ENCODE assay signal across 15 cellular contexts in the genomic region with DNA sequence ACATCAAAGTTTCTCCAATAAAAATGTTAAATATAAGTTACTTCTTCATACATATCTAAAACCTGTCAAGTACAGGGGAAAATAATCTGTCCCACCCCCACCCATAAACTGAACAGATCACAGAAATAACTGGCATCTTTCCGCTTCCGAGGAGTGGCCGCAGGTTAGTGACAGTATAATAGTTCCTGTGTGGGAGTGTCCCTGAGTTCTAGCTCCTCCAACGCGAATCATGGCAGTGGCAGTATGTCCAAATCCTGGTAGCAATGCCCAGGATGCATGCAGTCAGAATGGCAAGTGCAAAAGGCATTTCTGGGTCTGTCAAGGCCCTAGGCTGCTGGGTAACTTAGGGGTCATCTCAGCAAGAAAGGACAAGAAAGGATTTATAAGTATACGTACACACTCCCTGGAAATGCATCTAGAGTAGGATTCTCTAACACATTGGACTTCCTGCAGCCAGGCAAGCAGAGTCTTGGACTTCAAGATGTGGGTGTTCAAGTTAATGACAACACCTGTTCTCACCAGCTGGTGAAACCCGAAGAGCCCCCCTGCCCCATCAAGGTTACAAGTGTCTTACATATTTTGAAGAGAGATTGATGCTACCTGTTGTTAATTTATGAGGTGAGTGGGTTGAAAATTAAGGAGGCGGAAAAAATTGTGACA.
DNase-seq lines count a peak whose midpoint lies in the region; FAIRE-seq and TF ChIP-seq lines count a peak whose summit lies in the region.
"Had no signal": no experiment of that assay in that cellular context is flagged by ENCODE, and none has a peak within 500 bp of the region (broad histone marks: within the 10 kb centered on the region; RNA-seq: fewer than 3 reads in every experiment).

No MANE protein-coding gene starts in this region.

- H3K9ac ChIP-seq in mammary epithelial cell (ENCODE audit: insufficient read depth, low read length) (no peak overlapping the region), astrocyte (ENCODE audit: low read length) (peak overlapping the region; percentile 91)

- H3K27me3 Mint-ChIP-seq in MCF 10A (ENCODE audit: insufficient read depth, unreplicated experiment) (no peaks in the 10 kb centered on the region), astrocyte (ENCODE audit: low read depth, unreplicated experiment) (no peaks in the 10 kb centered on the region), type B pancreatic cell (no peaks in the 10 kb centered on the region)

- no peak overlapping the region for H3K4me2 ChIP-seq in mammary epithelial cell (ENCODE audit: insufficient read depth, low read depth, low read length)
- peak overlapping the region; percentile 87 for H3K4me2 ChIP-seq in astrocyte (ENCODE audit: low read length)

- no peaks in the 10 kb centered on the region for H3K27me3 ChIP-seq in mammary epithelial cell (ENCODE audit: insufficient read depth, low read length)
- no peaks in the 10 kb centered on the region for H3K27me3 ChIP-seq in astrocyte (ENCODE audit: insufficient read depth, low read length)
- H3K27me3 ChIP-seq in muscle layer of duodenum (ENCODE audit: low read depth, low read length), result no peaks in the 10 kb centered on the region
- H3K27me3 ChIP-seq: neutrophil had no signal

- H3K4me3 Mint-ChIP-seq in MCF 10A (ENCODE audit: unreplicated experiment), result no peak overlapping the region
- H3K4me3 Mint-ChIP-seq in astrocyte (ENCODE audit: unreplicated experiment), result peak overlapping the region; percentile 77
- H3K4me3 Mint-ChIP-seq in type B pancreatic cell, result peak overlapping the region; percentile 10
- H3K4me3 Mint-ChIP-seq: activated T-cell treated with anti-CD3 and anti-CD28 coated beads, Interleukin-2, amount 50 U/mL, for 72 hours had no signal

- CTCF ChIA-PET in MCF 10A (lab: Yijun Ruan, JAX), result interaction anchor here (0.5 to 9.2 kb wide), 9 partner anchors 12 to 1249 kb away, joined by 3 to 128 read pairs (median 4); a partner anchor contains a TSS
- CTCF ChIA-PET in mammary epithelial cell (lab: Charles Lee; ENCODE audit: low non-redundant PET), result no interaction called here

- H3K36me3 Mint-ChIP-seq in MCF 10A (ENCODE audit: insufficient read depth, unreplicated experiment), result no peaks in the 10 kb centered on the region
- H3K36me3 Mint-ChIP-seq in astrocyte (ENCODE audit: low read depth, unreplicated experiment), result peaks cover 5% of the 10 kb centered on the region
- H3K36me3 Mint-ChIP-seq in type B pancreatic cell, result peaks cover 3% of the 10 kb centered on the region

- no peak for TF ChIP-seq CTCF in MCF 10A (IDR thresholded peaks at IDR 0.05; ENCODE audit: unreplicated experiment)
- no peak for TF ChIP-seq CTCF in mammary epithelial cell (conservative IDR thresholded peaks at IDR 0.05 in 1 of 2, IDR thresholded peaks at IDR 0.05 in 1 of 2; ENCODE audit: extremely low read depth in 1 of 2, insufficient read depth in 1 of 2, low read depth in 1 of 2, low read length in 2 of 2)
- no peak for TF ChIP-seq CTCF in astrocyte (IDR thresholded peaks at IDR 0.05; ENCODE audit: insufficient read depth, low read depth, low read length)
- no peak for TF ChIP-seq CTCF in type B pancreatic cell (conservative IDR thresholded peaks at IDR 0.05)

- H3K9me3 Mint-ChIP-seq in MCF 10A (ENCODE audit: unreplicated experiment) (peaks cover 7% of the 10 kb centered on the region), astrocyte (ENCODE audit: unreplicated experiment) (peaks cover 4% of the 10 kb centered on the region), type B pancreatic cell (peaks cover 7% of the 10 kb centered on the region)

- 86% methylated on average over 8 of the region's 8 CpGs for WGBS in mammary epithelial cell (ENCODE audit: low coverage, missing lambda C conversion rate)

- POLR2A ChIA-PET in MCF 10A (lab: Yijun Ruan, JAX), result interaction anchor here (0.7 to 1.2 kb wide), 2 partner anchors 99 to 103 kb away, joined by 3 read pairs; no protein-coding TSS in a partner anchor

- H3K27ac ChIP-seq in mammary epithelial cell (ENCODE audit: insufficient read depth, low read depth, low read length) (no peak overlapping the region), astrocyte (ENCODE audit: low read depth, low read length) (peak overlapping the region; percentile 100), muscle layer of duodenum (ENCODE audit: low read length) (peak overlapping the region; percentile 81)
- H3K27ac ChIP-seq: neutrophil had no signal

- DNase-seq in MCF 10A (ENCODE audit: unreplicated experiment) (peak; percentile 5), mammary epithelial cell (no peak), astrocyte (ENCODE audit: low read depth) (no peak), type B pancreatic cell (ENCODE audit: extremely low spot score, unreplicated experiment) (no peak), NCI-H187 treated with DMSO at 0.1 percent for 48 hours (lab: John Stamatoyannopoulos, UW) (no peak), SW 1271 (lab: John Stamatoyannopoulos, UW) (no peak), ureter (ENCODE audit: low spot score) (no peak)
- DNase-seq: activated CD4-positive, CD25-positive, alpha-beta regulatory T cell; activated T-cell treated with anti-CD3 and anti-CD28 coated beads, Interleukin-2, amount 50 U/mL, for 72 hours; DMS153; erythroblast had no signal

- H3K4me3 ChIP-seq in mammary epithelial cell (replicated peaks in 1 of 3; ENCODE audit: insufficient read depth in 1 of 3, low read depth in 2 of 3, low read length in 3 of 3) (no peak overlapping the region), astrocyte (ENCODE audit: insufficient read depth, low read depth, low read length) (no peak overlapping the region), muscle layer of duodenum (ENCODE audit: low read depth in 1 of 2, low read length in 2 of 2) (no peak overlapping the region)

- no peak for FAIRE-seq in astrocyte (lab: Jason Lieb, UNC)
- FAIRE-seq: A204.1, bronchial epithelial cell had no signal

- H2AFZ ChIP-seq in mammary epithelial cell (ENCODE audit: low read depth, low read length) (no peak overlapping the region), astrocyte (ENCODE audit: low read depth, low read length) (no peak overlapping the region)

- H3K27ac Mint-ChIP-seq in MCF 10A (ENCODE audit: low read depth, unreplicated experiment) (peak overlapping the region; percentile 86), astrocyte (ENCODE audit: unreplicated experiment) (peak overlapping the region; percentile 99), type B pancreatic cell (no peak overlapping the region)
- H3K27ac Mint-ChIP-seq: activated T-cell treated with anti-CD3 and anti-CD28 coated beads, Interleukin-2, amount 50 U/mL, for 72 hours had no signal

- peaks cover 39% of the 10 kb centered on the region for H3K4me1 Mint-ChIP-seq in MCF 10A (ENCODE audit: insufficient read depth, unreplicated experiment)
- peaks cover 73% of the 10 kb centered on the region for H3K4me1 Mint-ChIP-seq in astrocyte (ENCODE audit: low read depth, unreplicated experiment)
- H3K4me1 Mint-ChIP-seq in type B pancreatic cell (ENCODE audit: unreplicated experiment), result peaks cover 52% of the 10 kb centered on the region

- in situ Hi-C loops in mammary epithelial cell (cut with MboI; ENCODE audit: low sequenced_read_pairs in 2 of 2), result no loop called here

- H4K20me1 ChIP-seq in mammary epithelial cell (ENCODE audit: insufficient read depth, low read length), result no peaks in the 10 kb centered on the region
- no peaks in the 10 kb centered on the region for H4K20me1 ChIP-seq in astrocyte (ENCODE audit: insufficient read depth, low read length)

- H3K4me1 ChIP-seq in mammary epithelial cell (ENCODE audit: insufficient read depth, low read length) (peaks cover 33% of the 10 kb centered on the region), astrocyte (ENCODE audit: insufficient read depth, low read length) (peaks cover 71% of the 10 kb centered on the region), muscle layer of duodenum (ENCODE audit: control insufficient read depth in 1 of 2, insufficient read depth in 2 of 2, low read length in 2 of 2) (peaks cover 11 to 67% of the 10 kb centered on the region in 2 donors)

- H3K79me2 ChIP-seq in mammary epithelial cell (ENCODE audit: insufficient read depth, low read length), result no peaks in the 10 kb centered on the region
- H3K79me2 ChIP-seq in astrocyte (ENCODE audit: insufficient read depth, low read length), result peaks cover 16% of the 10 kb centered on the region

- H3K9me3 ChIP-seq in mammary epithelial cell (replicated peaks; ENCODE audit: insufficient read depth, low read length) (no peaks in the 10 kb centered on the region), astrocyte (ENCODE audit: insufficient read depth, low read depth, low read length) (no peaks in the 10 kb centered on the region), muscle layer of duodenum (ENCODE audit: control insufficient read depth in 1 of 2, low read length in 2 of 2) (no peaks in the 10 kb centered on the region)
- H3K9me3 ChIP-seq: neutrophil had no signal

- H3K36me3 ChIP-seq in mammary epithelial cell (ENCODE audit: insufficient read depth, low read length) (no peaks in the 10 kb centered on the region), astrocyte (ENCODE audit: insufficient read depth, low read length) (no peaks in the 10 kb centered on the region), muscle layer of duodenum (ENCODE audit: control insufficient read depth in 1 of 2, insufficient read depth in 2 of 2, low read length in 2 of 2) (peaks cover 0 to 3% of the 10 kb centered on the region in 2 donors)
- H3K36me3 ChIP-seq: neutrophil had no signal

- intact Hi-C loops in MCF 10A (cut with micrococcal nuclease) (loop anchor here (2.0 kb wide), 1 partner anchor 34 kb away; no protein-coding TSS in a partner anchor), mammary epithelial cell (cut with micrococcal nuclease) (loop anchor here (2.0 kb wide), 1 partner anchor 34 kb away; no protein-coding TSS in a partner anchor)

- BruUV-seq in MCF 10A (replicated peaks; lab: Mats Ljungman, UMichigan) (no TSS peak), mammary epithelial cell (replicated peaks; lab: Mats Ljungman, UMichigan) (no TSS peak)

- dilution Hi-C loops in mammary epithelial cell (cut with HindIII; ENCODE audit: low sequenced_read_pairs), result no loop called here
